8 cellular contexts compared by ENCODE assay signal in the genomic region with DNA sequence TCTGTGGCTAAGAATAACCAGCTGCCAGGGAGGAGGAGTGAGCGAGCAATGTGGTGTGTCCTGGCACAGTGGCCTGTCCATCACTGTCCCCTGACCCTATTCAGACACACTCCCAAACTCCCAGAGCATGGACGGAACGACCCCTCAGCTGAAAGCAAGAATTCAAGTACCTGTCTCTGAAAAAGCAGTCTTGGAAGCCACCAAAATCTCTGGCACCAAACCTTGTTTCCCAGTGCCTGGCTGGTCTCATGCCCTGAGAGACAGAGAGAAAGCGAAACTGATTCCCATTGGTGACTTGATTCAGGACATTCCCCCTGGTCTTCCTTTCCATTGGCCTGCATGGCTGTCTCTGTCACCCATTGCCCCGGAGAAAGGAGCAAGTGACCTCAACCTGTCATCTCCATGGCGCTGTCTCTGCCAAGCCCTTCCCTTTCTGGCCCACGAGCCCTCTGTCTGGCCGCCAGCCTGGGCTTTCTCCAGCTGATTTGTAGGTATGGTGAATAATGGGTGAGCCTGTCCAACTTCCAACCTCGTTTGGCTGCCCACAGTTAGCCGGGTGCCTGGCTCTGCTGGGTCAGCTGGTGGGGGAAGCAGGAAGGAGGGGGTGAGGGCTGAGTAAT. TPM values are rescaled to one million over a fixed set of nuclear protein-coding genes. Genes with fewer than 3 reads are reported as not detected.
A peak's percentile ranks its signal among the peaks of the same experiment; 100 is the strongest.
DNase-seq lines count a peak whose midpoint lies in the region; ATAC-seq and TF ChIP-seq lines count a peak whose summit lies in the region.

TSS of gene DDO (minus strand) at position 279 of the 620 bp plus-strand sequence. CDS start 2,113 bp downstream, outside the sequence.

- 42% methylated on average over 10 of the region's 10 CpGs for WGBS in esophagus muscularis mucosa

- H3K27me3 Mint-ChIP-seq in natural killer cell treated with Interleukin-12 subunit alpha and Interleukin-12 subunit beta and Interleukin-15 and Interleukin-18, amount 100 ng/mL, for 72 hours, result peaks cover 10 to 23% of the 10 kb centered on the region in 2 donors

- peaks cover 6 to 25% (median 22%) of the 10 kb centered on the region in 4 donors for H3K4me1 ChIP-seq in esophagus muscularis mucosa

- H3K9me3 ChIP-seq in esophagus muscularis mucosa, result no peaks in the 10 kb centered on the region

- H3K27ac ChIP-seq in esophagus muscularis mucosa (replicated peaks in 1 of 4), result peak within 1 kb of the TSS; percentile 66 to 80 (median 72)

- intact Hi-C loops in esophagus muscularis mucosa (cut with DNase I), result no loop called here

- no peaks in the 10 kb centered on the region for H3K36me3 Mint-ChIP-seq in natural killer cell treated with Interleukin-12 subunit alpha and Interleukin-12 subunit beta and Interleukin-15 and Interleukin-18, amount 100 ng/mL, for 72 hours

- TF ChIP-seq EP300 in esophagus muscularis mucosa (IDR thresholded peaks at IDR 0.05), result no peak

- no peak for TF ChIP-seq CTCF in esophagus muscularis mucosa (IDR thresholded peaks at IDR 0.05)

- peaks cover 16 to 18% of the 10 kb centered on the region in 2 donors for H3K4me1 Mint-ChIP-seq in natural killer cell treated with Interleukin-12 subunit alpha and Interleukin-12 subunit beta and Interleukin-15 and Interleukin-18, amount 100 ng/mL, for 72 hours (ENCODE audit: low read depth in 2 of 2)

- H3K4me3 ChIP-seq in esophagus muscularis mucosa, result peak within 1 kb of the TSS; percentile 40 to 53 (median 43)

- no peaks in the 10 kb centered on the region for H3K27me3 ChIP-seq in esophagus muscularis mucosa

- TF ChIP-seq POLR2A in esophagus muscularis mucosa (IDR thresholded peaks at IDR 0.05; ENCODE audit: low read depth), result no peak

- no peaks in the 10 kb centered on the region for H3K36me3 ChIP-seq in esophagus muscularis mucosa

- peak within 1 kb of the TSS; percentile 52 for H3K4me3 Mint-ChIP-seq in natural killer cell treated with Interleukin-12 subunit alpha and Interleukin-12 subunit beta and Interleukin-15 and Interleukin-18, amount 100 ng/mL, for 72 hours

- ATAC-seq in natural killer cell treated with Interleukin-12 subunit alpha and Interleukin-12 subunit beta and Interleukin-15 and Interleukin-18, amount 100 ng/mL, for 72 hours, result peak; percentile 55 to 75
- ATAC-seq in GM19023 (IDR thresholded peaks at IDR 0.05; ENCODE audit: unreplicated experiment) (no peak), HG03439 (IDR thresholded peaks at IDR 0.05; ENCODE audit: unreplicated experiment) (no peak)

- DNase-seq in GM04503 (ENCODE audit: low read depth) (peak; percentile 19), RPMI7951 (ENCODE audit: low read depth) (peak; percentile 85), esophagus muscularis mucosa (ENCODE audit: extremely low spot score) (no peak), iPS-NIHi7 (ENCODE audit: extremely low spot score) (no peak)
- no peak for DNase-seq in natural killer cell treated with Interleukin-12 subunit alpha and Interleukin-12 subunit beta and Interleukin-15 and Interleukin-18, amount 100 ng/mL, for 72 hours (ENCODE audit: low spot score)
- DNase-seq in NK-92 treated with Interleukin-12 subunit alpha and Interleukin-12 subunit beta, amount 100 ng/mL, for 24 hours (lab: John Stamatoyannopoulos, UW), result no peak

- H3K27ac Mint-ChIP-seq in natural killer cell treated with Interleukin-12 subunit alpha and Interleukin-12 subunit beta and Interleukin-15 and Interleukin-18, amount 100 ng/mL, for 72 hours, result peak within 1 kb of the TSS in 1 of 2 donors; percentile 56

- no peaks in the 10 kb centered on the region for H3K9me3 Mint-ChIP-seq in natural killer cell treated with Interleukin-12 subunit alpha and Interleukin-12 subunit beta and Interleukin-15 and Interleukin-18, amount 100 ng/mL, for 72 hours

RNA-seq across cellular contexts. Expression of gene DDO, which starts in this region (rescaled TPM):
- total RNA-seq in RPMI7951 (2014; rRNA removed; shearing (Covaris generic)), result 5.5 and 6.0 TPM in 2 replicates
- 1 to 10 TPM in 2 of 4 donors, under 1 TPM in 2; 0.29 to 2.1 (median 1.1) TPM for total RNA-seq in esophagus muscularis mucosa
- total RNA-seq in natural killer cell treated with Interleukin-12 subunit alpha and Interleukin-12 subunit beta and Interleukin-15 and Interleukin-18, amount 100 ng/mL, for 72 hours, result under 1 TPM in 1 of 2 donors, not detected in 1; 0.33 TPM

Comparison
In these comparisons a context has a peak if more than half of its experiments do, and no peak if none do; other contexts are left out.
1. Peak in ATAC-seq in natural killer cell treated with Interleukin-12 subunit alpha and Interleukin-12 subunit beta and Interleukin-15 and Interleukin-18, amount 100 ng/mL, for 72 hours; RNA of the gene not detected or under 1 TPM.
2. DNase-seq: peak in GM04503 (single experiment) and RPMI7951 (single experiment); none in esophagus muscularis mucosa (single experiment), natural killer cell treated with Interleukin-12 subunit alpha and Interleukin-12 subunit beta and Interleukin-15 and Interleukin-18, amount 100 ng/mL, for 72 hours (single experiment), NK-92 treated with Interleukin-12 subunit alpha and Interleukin-12 subunit beta, amount 100 ng/mL, for 24 hours (single experiment) and iPS-NIHi7 (single experiment).